Comparison of ENCODE assay signal across 8 cellular contexts in the genomic region with DNA sequence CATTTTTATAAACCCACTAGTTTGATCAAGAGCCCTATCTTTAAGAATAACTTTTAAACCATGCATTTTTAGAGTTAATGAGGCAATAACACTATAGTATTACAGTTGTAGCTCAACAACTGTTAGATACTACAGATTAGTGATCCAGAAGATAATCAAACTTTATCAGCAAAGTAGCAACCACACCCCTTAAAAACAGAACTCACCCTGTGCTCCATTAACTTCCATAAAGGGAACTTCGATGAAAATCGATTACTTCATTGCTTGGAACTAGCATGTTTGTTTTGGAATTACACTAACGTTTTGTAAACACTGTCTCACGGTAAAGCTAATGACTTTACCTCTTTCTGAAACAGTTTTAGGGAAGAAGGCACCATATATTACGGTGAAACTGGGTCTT. TPM values are rescaled to one million over a fixed set of nuclear protein-coding genes. Genes with fewer than 3 reads are reported as not detected.
DNase-seq lines count a peak whose midpoint lies in the region; ATAC-seq, FAIRE-seq and TF ChIP-seq lines count a peak whose summit lies in the region.

No MANE protein-coding gene starts in this region.

- no peaks in the 10 kb centered on the region for H3K9me3 ChIP-seq in HepG2 (ENCODE audit: low read length)

- no peak overlapping the region for H2AFZ ChIP-seq in HepG2 (ENCODE audit: low read length)

- no peaks in the 10 kb centered on the region for H3K27me3 Mint-ChIP-seq in activated T-cell treated with anti-CD3 and anti-CD28 coated beads, Interleukin-2, amount 50 U/mL, for 4 hours (ENCODE audit: low read depth)
- no peaks in the 10 kb centered on the region for H3K27me3 Mint-ChIP-seq in activated naive CD8-positive, alpha-beta T cell treated with anti-CD3 and anti-CD28 coated beads for 36 hours
- peaks cover 16% of the 10 kb centered on the region for H3K27me3 Mint-ChIP-seq in type B pancreatic cell

- TF ChIP-seq EP300 in HepG2 (IDR thresholded peaks at IDR 0.05; ENCODE audit: low read depth in 2 of 2, low read length in 2 of 2), result peak in 1 of 2 experiments; percentile 34; a peak in 1 of 4 replicates
- TF ChIP-seq EP300 in HepG2 (CRISPR knock-in tag; IDR thresholded peaks at IDR 0.05; ENCODE audit: borderline replicate concordance), result no peak

- CTCF ChIA-PET in HepG2 (lab: Yijun Ruan, JAX; ENCODE audit: low intra/inter-chr PET ratio, low total read pairs), result no interaction called here

- TF ChIP-seq CTCF in HepG2 (CRISPR knock-in tag; IDR thresholded peaks at IDR 0.05) (no peak), type B pancreatic cell (conservative IDR thresholded peaks at IDR 0.05) (no peak), omental fat pad (IDR thresholded peaks at IDR 0.05) (no peak)

- DNase-seq in activated T-cell treated with anti-CD3 and anti-CD28 coated beads, Interleukin-2, amount 50 U/mL, for 4 hours, result no peak
- DNase-seq in activated T-cell treated with anti-CD3 and anti-CD28 coated beads for 4 hours (no peak), HepG2 (ENCODE audit: low spot score) (peak; percentile 17), type B pancreatic cell (ENCODE audit: extremely low spot score, unreplicated experiment) (no peak), posterior cingulate gyrus (no peak), omental fat pad (ENCODE audit: low spot score) (no peak)
- DNase-seq in activated naive CD8-positive, alpha-beta T cell treated with anti-CD3 and anti-CD28 coated beads for 36 hours, result no peak
- no peak for DNase-seq in activated naive CD4-positive, alpha-beta T cell treated with anti-CD3 and anti-CD28 coated beads, Interleukin-2, amount 50 U/mL, for 16 hours

- intact Hi-C loops in HepG2 (cut with micrococcal nuclease; ENCODE audit: unreplicated experiment), result loop anchor here (5.0 kb wide), 4 partner anchors 36 to 339 kb away; a partner anchor contains a TSS
- intact Hi-C loops in posterior cingulate gyrus (cut with DNase I), result loop anchor here (5.0 kb wide), 1 partner anchor 84 kb away; a partner anchor contains a TSS

- H3K4me2 ChIP-seq in HepG2 (ENCODE audit: low read depth, low read length), result peak overlapping the region; percentile 83

- no peak for TF ChIP-seq POLR2A in HepG2 (IDR thresholded peaks at IDR 0.05; ENCODE audit: insufficient read depth in 1 of 2, low read depth in 2 of 2, low read length in 2 of 2)

- peak overlapping the region; percentile 60 for H3K27ac ChIP-seq in HepG2 (ENCODE audit: extremely low read length, insufficient read depth, low read length)

- H3K4me1 Mint-ChIP-seq in activated T-cell treated with anti-CD3 and anti-CD28 coated beads, Interleukin-2, amount 50 U/mL, for 4 hours (ENCODE audit: low read depth), result peaks cover 37% of the 10 kb centered on the region
- peaks cover 28% of the 10 kb centered on the region for H3K4me1 Mint-ChIP-seq in activated naive CD8-positive, alpha-beta T cell treated with anti-CD3 and anti-CD28 coated beads for 36 hours
- H3K4me1 Mint-ChIP-seq in type B pancreatic cell (ENCODE audit: unreplicated experiment), result peaks cover 17% of the 10 kb centered on the region

- FAIRE-seq in HepG2 (lab: Jason Lieb, UNC), result peak; percentile 54

- no peak for TF ChIP-seq RAD21 in HepG2 (CRISPR knock-in tag; IDR thresholded peaks at IDR 0.05)

- H3K27me3 ChIP-seq in HepG2 (ENCODE audit: control insufficient read depth in 1 of 2, insufficient read depth in 2 of 2, low read length in 2 of 2), result no peaks in the 10 kb centered on the region

- H3K27ac Mint-ChIP-seq in activated naive CD8-positive, alpha-beta T cell treated with anti-CD3 and anti-CD28 coated beads for 36 hours, result no peak overlapping the region
- H3K27ac Mint-ChIP-seq in type B pancreatic cell, result peak overlapping the region; percentile 87

- no peaks in the 10 kb centered on the region for H3K36me3 ChIP-seq in HepG2 (replicated peaks in 1 of 2; ENCODE audit: control insufficient read depth in 1 of 2, insufficient read depth in 2 of 2, low read length in 2 of 2)

- H4K20me1 ChIP-seq in HepG2 (ENCODE audit: insufficient read depth, low read length), result peaks cover 13% of the 10 kb centered on the region

- H3K4me3 ChIP-seq in HepG2 (replicated peaks in 1 of 3; ENCODE audit: insufficient read depth in 1 of 3, low read depth in 2 of 3, low read length in 3 of 3), result peak overlapping the region; percentile 70 to 92 (median 90)

- POLR2A ChIA-PET in HepG2 (lab: Yijun Ruan, JAX), result interaction anchor here (1.0 kb wide), 1 partner anchor 183 kb away, joined by 5 read pairs; a partner anchor contains a TSS

- BruUV-seq in HepG2 (replicated peaks; lab: Mats Ljungman, UMichigan), result TSS peak; percentile 71

- no peaks in the 10 kb centered on the region for H3K9me3 Mint-ChIP-seq in activated T-cell treated with anti-CD3 and anti-CD28 coated beads, Interleukin-2, amount 50 U/mL, for 4 hours
- H3K9me3 Mint-ChIP-seq in activated naive CD8-positive, alpha-beta T cell treated with anti-CD3 and anti-CD28 coated beads for 36 hours, result no peaks in the 10 kb centered on the region
- no peaks in the 10 kb centered on the region for H3K9me3 Mint-ChIP-seq in type B pancreatic cell

- H3K4me3 Mint-ChIP-seq in activated T-cell treated with anti-CD3 and anti-CD28 coated beads, Interleukin-2, amount 50 U/mL, for 4 hours, result peak overlapping the region; percentile 99
- H3K4me3 Mint-ChIP-seq in activated naive CD8-positive, alpha-beta T cell treated with anti-CD3 and anti-CD28 coated beads for 36 hours, result peak overlapping the region; percentile 100
- H3K4me3 Mint-ChIP-seq in type B pancreatic cell, result peak overlapping the region; percentile 100

- no peak for ATAC-seq in activated T-cell treated with anti-CD3 and anti-CD28 coated beads, Interleukin-2, amount 50 U/mL, for 4 hours
- ATAC-seq in HepG2, result no peak
- no peak for ATAC-seq in omental fat pad (ENCODE audit: low FRiP score)

- WGBS in HepG2 (ENCODE audit: low lambda C conversion rate), result 0% methylated on average over 5 of the region's 5 CpGs

- peaks cover 27% of the 10 kb centered on the region for H3K79me2 ChIP-seq in HepG2 (ENCODE audit: insufficient read depth, low read length)

- H3K9ac ChIP-seq in HepG2 (ENCODE audit: insufficient read depth, low read depth, low read length), result peak overlapping the region; percentile 87

- in situ Hi-C loops in HepG2 (cut with HindIII; ENCODE audit: extremely low pct_ligation_motif_present, low pct_unique_long_range_greater_than_20kb), result no loop called here

- peaks cover 1% of the 10 kb centered on the region for H3K36me3 Mint-ChIP-seq in activated T-cell treated with anti-CD3 and anti-CD28 coated beads, Interleukin-2, amount 50 U/mL, for 4 hours (ENCODE audit: insufficient read depth)
- peaks cover 6% of the 10 kb centered on the region for H3K36me3 Mint-ChIP-seq in activated naive CD8-positive, alpha-beta T cell treated with anti-CD3 and anti-CD28 coated beads for 36 hours
- peaks cover 2% of the 10 kb centered on the region for H3K36me3 Mint-ChIP-seq in type B pancreatic cell

- peaks cover 43% of the 10 kb centered on the region for H3K4me1 ChIP-seq in HepG2 (ENCODE audit: insufficient read depth, low read length)

TF ChIP-seq in HepG2, 621 proteins besides CTCF, POLR2A, EP300 and RAD21 (continues in another document):
- TF ChIP-seq, protein P1, sequence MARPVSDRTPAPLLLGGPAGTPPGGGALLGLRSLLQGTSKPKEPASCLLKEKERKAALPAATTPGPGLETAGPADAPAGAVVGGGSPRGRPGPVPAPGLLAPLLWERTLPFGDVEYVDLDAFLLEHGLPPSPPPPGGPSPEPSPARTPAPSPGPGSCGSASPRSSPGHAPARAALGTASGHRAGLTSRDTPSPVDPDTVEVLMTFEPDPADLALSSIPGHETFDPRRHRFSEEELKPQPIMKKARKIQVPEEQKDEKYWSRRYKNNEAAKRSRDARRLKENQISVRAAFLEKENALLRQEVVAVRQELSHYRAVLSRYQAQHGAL (CRISPR knock-in tag; IDR thresholded peaks at IDR 0.05; ENCODE audit: not compliant biosample characterization), result no peak
- TF ChIP-seq PITX1 (CRISPR knock-in tag; IDR thresholded peaks at IDR 0.05), result peak; percentile 96
- no peak for TF ChIP-seq U2AF1 (optimal IDR thresholded peaks at IDR 0.05; ENCODE audit: low read depth, low read length)
- TF ChIP-seq FOXP1 (IDR thresholded peaks at IDR 0.05), result no peak
- TF ChIP-seq FOXP1 (CRISPR knock-in tag; IDR thresholded peaks at IDR 0.05), result peak; percentile 80
- peak; percentile 94 for TF ChIP-seq FOXA3 (CRISPR knock-in tag; IDR thresholded peaks at IDR 0.05)
- TF ChIP-seq, protein P2, sequence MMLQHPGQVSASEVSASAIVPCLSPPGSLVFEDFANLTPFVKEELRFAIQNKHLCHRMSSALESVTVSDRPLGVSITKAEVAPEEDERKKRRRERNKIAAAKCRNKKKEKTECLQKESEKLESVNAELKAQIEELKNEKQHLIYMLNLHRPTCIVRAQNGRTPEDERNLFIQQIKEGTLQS (CRISPR knock-in tag; IDR thresholded peaks at IDR 0.05), result no peak

RNA-seq across cellular contexts. Expression of a gene that starts 1.4 kb away (rescaled TPM):
- 10 to 100 TPM; 12.0 to 13.5 (median 12.8) TPM for total RNA-seq in activated T-cell treated with anti-CD3 and anti-CD28 coated beads, Interleukin-2, amount 50 U/mL, for 4 hours
- 10 to 100 TPM; 11.0 to 11.6 TPM for total RNA-seq in activated naive CD8-positive, alpha-beta T cell treated with anti-CD3 and anti-CD28 coated beads for 36 hours
- total RNA-seq in HepG2 (2016; rRNA removed; fragmentation: Illumina TruSeq; extraction: Trizol), result 4.8 and 6.4 TPM in 2 replicates
- total RNA-seq in HepG2 (2016; cell fraction: cytosol; rRNA removed; fragmentation: Illumina TruSeq; extraction: Trizol; ENCODE audit: low read depth), result 0.61 and 0.79 TPM in 2 replicates
- total RNA-seq in HepG2 (2016; cell fraction: insoluble cytoplasmic fraction; rRNA removed; fragmentation: Illumina TruSeq; extraction: Trizol), result 3.9 and 7.0 TPM in 2 replicates
- total RNA-seq in HepG2 (2016; cell fraction: membrane; rRNA removed; fragmentation: Illumina TruSeq; extraction: Trizol), result 1.8 and 2.5 TPM in 2 replicates
- total RNA-seq in HepG2 (2016; cell fraction: nucleus; rRNA removed; fragmentation: Illumina TruSeq; extraction: Trizol), result 8.8 and 9.5 TPM in 2 replicates
- 6.6 and 6.8 TPM in 2 replicates for polyA plus RNA-seq in HepG2 (2011; rRNA removed)
- polyA plus RNA-seq in HepG2 (2011; cell fraction: cytosol; rRNA removed), result 3.8 and 5.9 TPM in 2 replicates
- 2.6 and 3.1 TPM in 2 replicates for polyA plus RNA-seq in HepG2 (2011; cell fraction: nucleus; rRNA removed)
- polyA plus RNA-seq in HepG2 (2012), result 8.6 and 12.1 TPM in 2 replicates
- polyA plus RNA-seq in HepG2 (2016; cell fraction: cytosol; fragmentation: Illumina TruSeq; extraction: Trizol; ENCODE audit: low read depth), result 0.44 and 0.58 TPM in 2 replicates
- polyA plus RNA-seq in HepG2 (2016; cell fraction: insoluble cytoplasmic fraction; fragmentation: Illumina TruSeq; extraction: Trizol; ENCODE audit: low read depth), result 5.9 and 6.6 TPM in 2 replicates
- 1.8 and 2.2 TPM in 2 replicates for polyA plus RNA-seq in HepG2 (2016; cell fraction: membrane; fragmentation: Illumina TruSeq; extraction: Trizol; ENCODE audit: low read depth)
- polyA plus RNA-seq in HepG2 (2016; cell fraction: nucleus; fragmentation: Illumina TruSeq; extraction: Trizol; ENCODE audit: insufficient read depth, low read depth), result 13.3 and 14.2 TPM in 2 replicates
- 7.8 and 12.9 TPM in 2 replicates for polyA minus RNA-seq in HepG2 (2011; rRNA and poly(A)+ RNA removed; ENCODE audit: low replicate concordance)
- polyA minus RNA-seq in HepG2 (2011; cell fraction: cytosol; rRNA and poly(A)+ RNA removed), result 5.9 and 6.9 TPM in 2 replicates
- 8.0 and 8.9 TPM in 2 replicates for polyA minus RNA-seq in HepG2 (2011; cell fraction: nucleus; rRNA and poly(A)+ RNA removed)
- 8.2 and 8.7 TPM in 2 replicates for total RNA-seq in type B pancreatic cell (ENCODE audit: low replicate concordance)
- 10 to 100 TPM; 18.9 to 23.5 (median 21.1) TPM for total RNA-seq in omental fat pad
